ENCODE assay signal across 28 cellular contexts in the genomic region with DNA sequence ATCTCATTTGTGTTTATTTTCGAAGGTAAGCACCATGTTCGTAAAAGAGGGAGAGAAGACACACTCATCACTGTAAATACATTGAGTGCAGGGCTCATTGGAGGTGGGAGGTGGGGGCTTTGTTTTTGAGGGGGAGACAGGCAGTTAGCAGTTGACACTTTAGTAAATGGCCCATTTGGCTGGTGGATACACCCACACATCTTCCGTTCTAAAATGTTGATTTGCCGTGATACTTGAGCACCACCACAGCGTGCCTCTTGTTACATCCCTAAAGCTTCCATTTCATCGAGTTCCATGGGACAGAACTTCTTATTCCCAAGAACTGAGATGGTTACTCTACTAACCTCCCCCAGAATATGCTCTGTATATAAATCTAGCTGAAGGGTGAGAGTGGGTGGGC.
"Had no signal": no experiment of that assay in that cellular context is flagged by ENCODE, and none has a peak within 500 bp of the region (broad histone marks: within the 10 kb centered on the region; RNA-seq: fewer than 3 reads in every experiment).

No MANE protein-coding gene starts in this region.

- H3K9me3 Mint-ChIP-seq: dendritic cell treated with granulocyte-macrophage colony-stimulating factor and Interleukin-4, amounts not matched to agents 40 ng/mL and 50 ng/mL, for 4 days; endodermal cell had no signal

- H3K27me3 Mint-ChIP-seq: dendritic cell treated with granulocyte-macrophage colony-stimulating factor and Interleukin-4, amounts not matched to agents 40 ng/mL and 50 ng/mL, for 4 days; memory B cell; stimulated activated memory B cell treated with anti-CD40 and anti-IgM and Interleukin-4, amounts not matched to agents 10 μg/mL and 1 μg/mL and 100 μg/mL, for 72 hours had no signal

- ATAC-seq: heart right ventricle; left lobe of liver; natural killer cell; psoas muscle; right cardiac atrium; stimulated activated memory B cell treated with anti-CD40 and anti-IgM and Interleukin-4, amounts not matched to agents 10 μg/mL and 1 μg/mL and 100 μg/mL, for 72 hours; stimulated activated naive CD8-positive, alpha-beta T cell treated with anti-CD3 and anti-CD28 coated beads, Interleukin-15, Interleukin-2, amounts not matched to agents 100 U/mL and 50 U/mL, for 24 hours had no signal

- H3K4me1 Mint-ChIP-seq: immature natural killer cell; memory B cell; natural killer cell; stimulated activated memory B cell treated with anti-CD40 and anti-IgM and Interleukin-4, amounts not matched to agents 10 μg/mL and 1 μg/mL and 100 μg/mL, for 72 hours had no signal

- H3K9me3 ChIP-seq: esophagus squamous epithelium, heart right ventricle, ovary, psoas muscle, thoracic aorta, tibial nerve, upper lobe of left lung had no signal

- H3K4me1 ChIP-seq: heart right ventricle, psoas muscle, spleen, tibial nerve, upper lobe of left lung had no signal

- H3K27ac ChIP-seq: esophagus squamous epithelium, heart right ventricle, ovary, psoas muscle, skin epidermis, spleen, thoracic aorta, tibial nerve, upper lobe of left lung had no signal

- H3K4me3 ChIP-seq: esophagus squamous epithelium, heart right ventricle, lung, ovary, psoas muscle, skin epidermis, spleen, thoracic aorta, tibial nerve, upper lobe of left lung had no signal

- H3K27ac Mint-ChIP-seq: dendritic cell treated with granulocyte-macrophage colony-stimulating factor and Interleukin-4, amounts not matched to agents 40 ng/mL and 50 ng/mL, for 4 days; endodermal cell; immature natural killer cell; memory B cell; natural killer cell; stimulated activated memory B cell treated with anti-CD40 and anti-IgM and Interleukin-4, amounts not matched to agents 10 μg/mL and 1 μg/mL and 100 μg/mL, for 72 hours had no signal

- H3K36me3 Mint-ChIP-seq: memory B cell; natural killer cell; stimulated activated memory B cell treated with anti-CD40 and anti-IgM and Interleukin-4, amounts not matched to agents 10 μg/mL and 1 μg/mL and 100 μg/mL, for 72 hours had no signal

- H3K36me3 ChIP-seq: esophagus squamous epithelium, heart right ventricle, ovary, spleen, thoracic aorta, tibial nerve, upper lobe of left lung had no signal

- H3K4me3 Mint-ChIP-seq: dendritic cell treated with granulocyte-macrophage colony-stimulating factor and Interleukin-4, amounts not matched to agents 40 ng/mL and 50 ng/mL, for 4 days; endodermal cell; immature natural killer cell; memory B cell; natural killer cell; stimulated activated memory B cell treated with anti-CD40 and anti-IgM and Interleukin-4, amounts not matched to agents 10 μg/mL and 1 μg/mL and 100 μg/mL, for 72 hours had no signal

- H3K27me3 ChIP-seq: esophagus squamous epithelium, heart right ventricle, ovary, spleen, tibial nerve, upper lobe of left lung had no signal

- DNase-seq: effector CD8-positive, alpha-beta T cell; endodermal cell; erythroblast; esophagus squamous epithelium; foreskin melanocyte; glutamatergic neuron; heart right ventricle; hypothalamus; immature natural killer cell; natural killer cell; nucleus accumbens; ovary; posterior cingulate gyrus; psoas muscle; right cardiac atrium; spleen; stimulated activated CD4-positive, alpha-beta T cell treated with anti-CD3 and anti-CD28 coated beads, Interleukin-4, amount 100 ng/mL, for 4 hours; stimulated activated naive CD8-positive, alpha-beta T cell treated with anti-CD3 and anti-CD28 coated beads, Interleukin-15, Interleukin-2, amounts not matched to agents 100 U/mL and 50 U/mL, for 24 hours; substantia nigra; upper lobe of left lung had no signal
